ENCODE assay signal across 12 cellular contexts in genomic region chr20:36279776-36280175, GRCh38. TPM values are rescaled to one million over a fixed set of nuclear protein-coding genes. Genes with fewer than 3 reads are reported as not detected.
DNase-seq lines count a peak whose midpoint lies in the region; ATAC-seq and TF ChIP-seq lines count a peak whose summit lies in the region.
"Had no signal": no experiment of that assay in that cellular context is flagged by ENCODE, and none has a peak within 500 bp of the region (broad histone marks: within the 10 kb centered on the region; RNA-seq: fewer than 3 reads in every experiment).

No MANE protein-coding gene starts in this region.

- POLR2A ChIA-PET in activated CD4-positive, alpha-beta memory T cell treated with anti-CD3 and anti-CD28 coated beads, Interleukin-2, amount 10 ng/mL, durations not matched to agents 7 days and 5 days (lab: Charles Lee) = no interaction called here
- POLR2A ChIA-PET in activated CD4-positive, alpha-beta memory T cell treated with anti-CD3 and anti-CD28 coated beads for 36 hours (lab: Charles Lee) = no interaction called here

- H3K4me3 ChIP-seq in RWPE2 (ENCODE audit: severe bottlenecking) (no peak overlapping the region), sigmoid colon (no peak overlapping the region)
- H3K4me3 ChIP-seq: GM23248 had no signal

- H3K36me3 ChIP-seq in RWPE2 (ENCODE audit: low read depth) (no peaks in the 10 kb centered on the region), sigmoid colon (no peaks in the 10 kb centered on the region)

- H3K4me1 ChIP-seq in RWPE2 (ENCODE audit: insufficient read depth, poor library complexity, severe bottlenecking) (no peaks in the 10 kb centered on the region), sigmoid colon (no peaks in the 10 kb centered on the region)
- H3K4me1 ChIP-seq: Caco-2 had no signal

- intact Hi-C loops in activated CD4-positive, alpha-beta memory T cell treated with anti-CD3 and anti-CD28 coated beads for 36 hours (cut with micrococcal nuclease) = no loop called here
- intact Hi-C loops in sigmoid colon (cut with DNase I) = no loop called here

- WGBS in sigmoid colon, 2 donors = 75 to 76% methylated on average over 6 of the region's 6 CpGs

- H3K36me3 Mint-ChIP-seq in activated CD4-positive, alpha-beta memory T cell treated with anti-CD3 and anti-CD28 coated beads, Interleukin-2, amount 10 ng/mL, durations not matched to agents 7 days and 5 days (ENCODE audit: low read depth) = no peaks in the 10 kb centered on the region
- H3K36me3 Mint-ChIP-seq in activated CD4-positive, alpha-beta memory T cell treated with anti-CD3 and anti-CD28 coated beads for 36 hours = no peaks in the 10 kb centered on the region

- H3K4me1 Mint-ChIP-seq in activated CD4-positive, alpha-beta memory T cell treated with anti-CD3 and anti-CD28 coated beads, Interleukin-2, amount 10 ng/mL, durations not matched to agents 7 days and 5 days = no peaks in the 10 kb centered on the region
- no peaks in the 10 kb centered on the region for H3K4me1 Mint-ChIP-seq in activated CD4-positive, alpha-beta memory T cell treated with anti-CD3 and anti-CD28 coated beads for 36 hours (ENCODE audit: low read depth)
- H3K4me1 Mint-ChIP-seq: B cell had no signal

- H3K9me3 Mint-ChIP-seq in activated CD4-positive, alpha-beta memory T cell treated with anti-CD3 and anti-CD28 coated beads, Interleukin-2, amount 10 ng/mL, durations not matched to agents 7 days and 5 days = no peaks in the 10 kb centered on the region
- no peaks in the 10 kb centered on the region for H3K9me3 Mint-ChIP-seq in activated CD4-positive, alpha-beta memory T cell treated with anti-CD3 and anti-CD28 coated beads for 36 hours
- H3K9me3 Mint-ChIP-seq: CD4-positive, alpha-beta T cell had no signal

- no peak overlapping the region for H3K27ac Mint-ChIP-seq in activated CD4-positive, alpha-beta memory T cell treated with anti-CD3 and anti-CD28 coated beads, Interleukin-2, amount 10 ng/mL, durations not matched to agents 7 days and 5 days
- H3K27ac Mint-ChIP-seq in activated CD4-positive, alpha-beta memory T cell treated with anti-CD3 and anti-CD28 coated beads for 36 hours = no peak overlapping the region
- H3K27ac Mint-ChIP-seq: B cell; CD4-positive, alpha-beta T cell had no signal

- no peak for TF ChIP-seq CTCF in RWPE2 (IDR thresholded peaks at IDR 0.05; ENCODE audit: poor library complexity, severe bottlenecking)
- no peak for TF ChIP-seq CTCF in sigmoid colon (IDR thresholded peaks at IDR 0.05)

- H3K4me3 Mint-ChIP-seq in activated CD4-positive, alpha-beta memory T cell treated with anti-CD3 and anti-CD28 coated beads, Interleukin-2, amount 10 ng/mL, durations not matched to agents 7 days and 5 days = no peak overlapping the region
- H3K4me3 Mint-ChIP-seq in activated CD4-positive, alpha-beta memory T cell treated with anti-CD3 and anti-CD28 coated beads for 36 hours = no peak overlapping the region
- H3K4me3 Mint-ChIP-seq: B cell; CD4-positive, alpha-beta T cell had no signal

- no peak for TF ChIP-seq POLR2A in sigmoid colon (IDR thresholded peaks at IDR 0.05)

- H3K27me3 ChIP-seq in RWPE2 (ENCODE audit: insufficient read depth, poor library complexity, severe bottlenecking) (peaks cover 33% of the 10 kb centered on the region), sigmoid colon (peaks cover 0 to 13% (median under 1%) of the 10 kb centered on the region in 3 donors)

- no peak overlapping the region for H3K27ac ChIP-seq in RWPE2 (ENCODE audit: poor library complexity, severe bottlenecking)
- H3K27ac ChIP-seq in sigmoid colon = no peak overlapping the region
- H3K27ac ChIP-seq: C4-2B, GM23248 had no signal

- no peaks in the 10 kb centered on the region for H3K9me3 ChIP-seq in RWPE2 (ENCODE audit: severe bottlenecking)
- H3K9me3 ChIP-seq in sigmoid colon = no peaks in the 10 kb centered on the region
- H3K9me3 ChIP-seq: Caco-2 had no signal

- TF ChIP-seq EP300 in sigmoid colon (IDR thresholded peaks at IDR 0.05) = no peak

- ATAC-seq in RWPE2 (ENCODE audit: low read depth) = no peak

- CTCF ChIA-PET in activated CD4-positive, alpha-beta memory T cell treated with anti-CD3 and anti-CD28 coated beads, Interleukin-2, amount 10 ng/mL, durations not matched to agents 7 days and 5 days (lab: Charles Lee) = no interaction called here
- CTCF ChIA-PET in activated CD4-positive, alpha-beta memory T cell treated with anti-CD3 and anti-CD28 coated beads for 36 hours (lab: Charles Lee) = no interaction called here

- DNase-seq in activated CD4-positive, alpha-beta memory T cell treated with anti-CD3 and anti-CD28 coated beads, Interleukin-2, amount 10 ng/mL, durations not matched to agents 7 days and 5 days = peak; percentile 6
- DNase-seq in activated CD4-positive, alpha-beta memory T cell treated with anti-CD3 and anti-CD28 coated beads for 36 hours = no peak
- peak; percentile 69 for DNase-seq in RWPE2 (ENCODE audit: low spot score)
- DNase-seq in sigmoid colon = peak; percentile 37
- no peak for DNase-seq in NCI-H2081 (lab: John Stamatoyannopoulos, UW)
- no peak for DNase-seq in LoVo (ENCODE audit: low spot score)
- DNase-seq: CD4-positive, alpha-beta T cell; GM23248; HCEC 1CT had no signal

- H3K27me3 Mint-ChIP-seq in activated CD4-positive, alpha-beta memory T cell treated with anti-CD3 and anti-CD28 coated beads, Interleukin-2, amount 10 ng/mL, durations not matched to agents 7 days and 5 days = peaks cover 17% of the 10 kb centered on the region
- peaks cover 13% of the 10 kb centered on the region for H3K27me3 Mint-ChIP-seq in activated CD4-positive, alpha-beta memory T cell treated with anti-CD3 and anti-CD28 coated beads for 36 hours

RNA-seq across cellular contexts. Expression of gene DLGAP4, which starts 26.4 kb away (rescaled TPM):
- 10 to 100 TPM; 40.2 to 44.2 TPM for total RNA-seq in activated CD4-positive, alpha-beta memory T cell treated with anti-CD3 and anti-CD28 coated beads, Interleukin-2, amount 10 ng/mL, durations not matched to agents 7 days and 5 days
- 10 to 100 TPM; 18.5 to 18.8 TPM for total RNA-seq in activated CD4-positive, alpha-beta memory T cell treated with anti-CD3 and anti-CD28 coated beads for 36 hours
- total RNA-seq in sigmoid colon = 10 to 100 TPM; 21.0 to 60.7 (median 37.5) TPM
- polyA plus RNA-seq in sigmoid colon = 10 to 100 TPM; 21.7 to 36.9 (median 23.4) TPM

RNA-seq across cellular contexts. Expression of gene AAR2, which starts 43.5 kb away (rescaled TPM):
- 10 to 100 TPM; 17.6 to 19.4 TPM for total RNA-seq in activated CD4-positive, alpha-beta memory T cell treated with anti-CD3 and anti-CD28 coated beads, Interleukin-2, amount 10 ng/mL, durations not matched to agents 7 days and 5 days
- 10 to 100 TPM; 17.3 to 17.8 TPM for total RNA-seq in activated CD4-positive, alpha-beta memory T cell treated with anti-CD3 and anti-CD28 coated beads for 36 hours
- 10 to 100 TPM; 26.5 to 39.6 (median 34.8) TPM for total RNA-seq in sigmoid colon
- 10 to 100 TPM; 11.4 to 22.7 (median 15.3) TPM for polyA plus RNA-seq in sigmoid colon

Comparison
In these comparisons a context has a peak if more than half of its experiments do, and no peak if none do; other contexts are left out.
1. DNase-seq: peak in activated CD4-positive, alpha-beta memory T cell treated with anti-CD3 and anti-CD28 coated beads, Interleukin-2, amount 10 ng/mL, durations not matched to agents 7 days and 5 days (single experiment), RWPE2 (single experiment) and sigmoid colon (single experiment); none in activated CD4-positive, alpha-beta memory T cell treated with anti-CD3 and anti-CD28 coated beads for 36 hours (single experiment), NCI-H2081 (0 of 2) and LoVo (single experiment).